Comparison of ENCODE assay signal across 13 cellular contexts in genomic region chr20:32522775-32523612, GRCh38.
A peak's percentile ranks its signal among the peaks of the same experiment; 100 is the strongest.
DNase-seq lines count a peak whose midpoint lies in the region; ATAC-seq and TF ChIP-seq lines count a peak whose summit lies in the region.
"Had no signal": no experiment of that assay in that cellular context is flagged by ENCODE, and none has a peak within 500 bp of the region (broad histone marks: within the 10 kb centered on the region; RNA-seq: fewer than 3 reads in every experiment).

No MANE protein-coding gene starts in this region.

- peaks cover 11% of the 10 kb centered on the region for H3K27me3 ChIP-seq in osteoblast (ENCODE audit: insufficient read depth, low read length)

- no peaks in the 10 kb centered on the region for H3K79me2 ChIP-seq in osteoblast (ENCODE audit: insufficient read depth, low read length)

- peak overlapping the region; percentile 15 for H3K27ac Mint-ChIP-seq in T-helper 2 cell treated with Interferon-gamma antibody and Interleukin-4, amounts not matched to agents 5 μg/mL and 100 μg/mL, for 36 hours
- peak overlapping the region; percentile 76 for H3K27ac Mint-ChIP-seq in activated naive CD8-positive, alpha-beta T cell treated with anti-CD3 and anti-CD28 coated beads, Interleukin-2, amount 10 ng/mL, durations not matched to agents 7 days and 5 days

- TF ChIP-seq CTCF in osteoblast (IDR thresholded peaks at IDR 0.05; ENCODE audit: extremely low read depth, low read depth, low read length): no peak

- H3K27me3 Mint-ChIP-seq in T-helper 2 cell treated with Interferon-gamma antibody and Interleukin-4, amounts not matched to agents 5 μg/mL and 100 μg/mL, for 36 hours (ENCODE audit: low read depth): no peaks in the 10 kb centered on the region
- H3K27me3 Mint-ChIP-seq in activated naive CD8-positive, alpha-beta T cell treated with anti-CD3 and anti-CD28 coated beads, Interleukin-2, amount 10 ng/mL, durations not matched to agents 7 days and 5 days: no peaks in the 10 kb centered on the region

- no peaks in the 10 kb centered on the region for H3K9me3 Mint-ChIP-seq in T-helper 2 cell treated with Interferon-gamma antibody and Interleukin-4, amounts not matched to agents 5 μg/mL and 100 μg/mL, for 36 hours
- no peaks in the 10 kb centered on the region for H3K9me3 Mint-ChIP-seq in activated naive CD8-positive, alpha-beta T cell treated with anti-CD3 and anti-CD28 coated beads, Interleukin-2, amount 10 ng/mL, durations not matched to agents 7 days and 5 days

- ATAC-seq in activated naive CD8-positive, alpha-beta T cell treated with anti-CD3 and anti-CD28 coated beads, Interleukin-2, amount 10 ng/mL, durations not matched to agents 7 days and 5 days (ENCODE audit: low read depth): no peak
- ATAC-seq in GM18520 (IDR thresholded peaks at IDR 0.05; ENCODE audit: unreplicated experiment) (no peak), GM19023 (IDR thresholded peaks at IDR 0.05; ENCODE audit: unreplicated experiment) (no peak), GM18519 (IDR thresholded peaks at IDR 0.05; ENCODE audit: low FRiP score, unreplicated experiment) (no peak)
- ATAC-seq: esophagus mucosa had no signal

- peaks cover 43% of the 10 kb centered on the region for H3K4me1 Mint-ChIP-seq in T-helper 2 cell treated with Interferon-gamma antibody and Interleukin-4, amounts not matched to agents 5 μg/mL and 100 μg/mL, for 36 hours (ENCODE audit: low read depth)
- peaks cover 50% of the 10 kb centered on the region for H3K4me1 Mint-ChIP-seq in activated naive CD8-positive, alpha-beta T cell treated with anti-CD3 and anti-CD28 coated beads, Interleukin-2, amount 10 ng/mL, durations not matched to agents 7 days and 5 days

- POLR2A ChIA-PET in activated naive CD8-positive, alpha-beta T cell treated with anti-CD3 and anti-CD28 coated beads, Interleukin-2, amount 10 ng/mL, durations not matched to agents 7 days and 5 days (lab: Charles Lee): interaction anchor here (1.0 to 11.8 kb wide), 6 partner anchors 11 to 129 kb away, joined by 3 to 248 read pairs (median 6); no protein-coding TSS in a partner anchor

- no peaks in the 10 kb centered on the region for H3K9me3 ChIP-seq in osteoblast (ENCODE audit: low read depth, low read length)

- no peak overlapping the region for H3K4me3 ChIP-seq in osteoblast (ENCODE audit: insufficient read depth, low read length)
- H3K4me3 ChIP-seq: K562, lung, skin epidermis had no signal

- DNase-seq in T-helper 2 cell treated with Interferon-gamma antibody and Interleukin-4, amounts not matched to agents 5 μg/mL and 100 μg/mL, for 36 hours (ENCODE audit: low spot score): no peak
- DNase-seq in T-helper 2 cell (no peak), NCI-H1105 treated with DMSO at 0.1 percent for 48 hours (lab: John Stamatoyannopoulos, UW) (peak; percentile 11), osteoblast (ENCODE audit: insufficient read length, low spot score, missing footprints) (peak; percentile 73)
- no peak for DNase-seq in activated naive CD8-positive, alpha-beta T cell treated with anti-CD3 and anti-CD28 coated beads, Interleukin-2, amount 10 ng/mL, durations not matched to agents 7 days and 5 days
- DNase-seq: activated gamma-delta T cell treated with Interleukin-2 at 50 U/mL for 16 hours had no signal

- no peak overlapping the region for H3K27ac ChIP-seq in osteoblast (ENCODE audit: low read depth, low read length)

- H3K36me3 Mint-ChIP-seq in T-helper 2 cell treated with Interferon-gamma antibody and Interleukin-4, amounts not matched to agents 5 μg/mL and 100 μg/mL, for 36 hours (ENCODE audit: low read depth): peaks cover 38% of the 10 kb centered on the region
- peaks cover 11% of the 10 kb centered on the region for H3K36me3 Mint-ChIP-seq in activated naive CD8-positive, alpha-beta T cell treated with anti-CD3 and anti-CD28 coated beads, Interleukin-2, amount 10 ng/mL, durations not matched to agents 7 days and 5 days

- no peaks in the 10 kb centered on the region for H3K36me3 ChIP-seq in osteoblast (ENCODE audit: insufficient read depth, low read length)

- H3K4me1 ChIP-seq in osteoblast (ENCODE audit: insufficient read depth, low read length): no peaks in the 10 kb centered on the region

- no peak overlapping the region for H3K4me2 ChIP-seq in osteoblast (ENCODE audit: insufficient read depth, low read length)

- no peak overlapping the region for H3K4me3 Mint-ChIP-seq in T-helper 2 cell treated with Interferon-gamma antibody and Interleukin-4, amounts not matched to agents 5 μg/mL and 100 μg/mL, for 36 hours
- H3K4me3 Mint-ChIP-seq in activated naive CD8-positive, alpha-beta T cell treated with anti-CD3 and anti-CD28 coated beads, Interleukin-2, amount 10 ng/mL, durations not matched to agents 7 days and 5 days: peak overlapping the region; percentile 49

- no peak overlapping the region for H2AFZ ChIP-seq in osteoblast (ENCODE audit: low read length)

- H4K20me1 ChIP-seq in osteoblast (ENCODE audit: insufficient read depth, low read length): no peaks in the 10 kb centered on the region

Comparison
In these comparisons a context has a peak if more than half of its experiments do, and no peak if none do; other contexts are left out.
1. DNase-seq: peak in NCI-H1105 treated with DMSO at 0.1 percent for 48 hours (single experiment) and osteoblast (single experiment); none in T-helper 2 cell treated with Interferon-gamma antibody and Interleukin-4, amounts not matched to agents 5 μg/mL and 100 μg/mL, for 36 hours (single experiment), T-helper 2 cell (0 of 5) and activated naive CD8-positive, alpha-beta T cell treated with anti-CD3 and anti-CD28 coated beads, Interleukin-2, amount 10 ng/mL, durations not matched to agents 7 days and 5 days (single experiment).